Comparison of ENCODE assay signal across 12 cellular contexts in genomic region chr15:57554063-57554820, GRCh38. TPM values are rescaled to one million over a fixed set of nuclear protein-coding genes. Genes with fewer than 3 reads are reported as not detected.
DNase-seq lines count a peak whose midpoint lies in the region; ATAC-seq and TF ChIP-seq lines count a peak whose summit lies in the region.
"Had no signal": no experiment of that assay in that cellular context is flagged by ENCODE, and none has a peak within 500 bp of the region (broad histone marks: within the 10 kb centered on the region; RNA-seq: fewer than 3 reads in every experiment).

No MANE protein-coding gene starts in this region.

- no peak overlapping the region for H3K4me3 Mint-ChIP-seq in activated CD8-positive, alpha-beta memory T cell treated with anti-CD3 and anti-CD28 coated beads, Interleukin-2, amount 10 ng/mL, durations not matched to agents 7 days and 5 days
- H3K4me3 Mint-ChIP-seq: activated CD8-positive, alpha-beta T cell treated with anti-CD3 and anti-CD28 coated beads for 36 hours; central memory CD8-positive, alpha-beta T cell; IgD-negative memory B cell had no signal

- H3K4me1 ChIP-seq in HEK293 (ENCODE audit: control insufficient read depth, insufficient read depth, low read length) (no peaks in the 10 kb centered on the region), Panc1 (ENCODE audit: control insufficient read depth, insufficient read depth, low read length) (peaks cover 13% of the 10 kb centered on the region), prostate gland (replicated peaks) (peaks cover 4% of the 10 kb centered on the region)

- 27% methylated on average over 10 of the region's 10 CpGs for WGBS in prostate gland

- TF ChIP-seq POLR2A in prostate gland (IDR thresholded peaks at IDR 0.05) = no peak

- H3K27me3 Mint-ChIP-seq in activated CD8-positive, alpha-beta memory T cell treated with anti-CD3 and anti-CD28 coated beads, Interleukin-2, amount 10 ng/mL, durations not matched to agents 7 days and 5 days = peaks cover 20% of the 10 kb centered on the region
- H3K27me3 Mint-ChIP-seq: IgD-negative memory B cell had no signal

- POLR2A ChIA-PET in HEK293 (lab: Yijun Ruan, JAX) = no interaction called here
- POLR2A ChIA-PET in Panc1 (lab: Charles Lee) = no interaction called here

- H3K27ac ChIP-seq in HEK293 (ENCODE audit: extremely low read depth, low read depth, low read length) = no peak overlapping the region
- peak overlapping the region; percentile 37 for H3K27ac ChIP-seq in Panc1 (ENCODE audit: low read length)
- peak overlapping the region; percentile 5 to 24 for H3K27ac ChIP-seq in prostate gland

- H3K4me1 Mint-ChIP-seq in activated CD8-positive, alpha-beta memory T cell treated with anti-CD3 and anti-CD28 coated beads, Interleukin-2, amount 10 ng/mL, durations not matched to agents 7 days and 5 days = no peaks in the 10 kb centered on the region
- H3K4me1 Mint-ChIP-seq: central memory CD8-positive, alpha-beta T cell had no signal

- in situ Hi-C loops in Panc1 (cut with HindIII; ENCODE audit: low pct_unique_long_range_greater_than_20kb, low sequenced_read_pairs) = no loop called here

- no peak overlapping the region for H3K4me3 ChIP-seq in HEK293 (ENCODE audit: low read depth, low read length)
- no peak overlapping the region for H3K4me3 ChIP-seq in Panc1 (ENCODE audit: low read depth in 2 of 2, low read length in 2 of 2)
- H3K4me3 ChIP-seq in fibroblast of villous mesenchyme (ENCODE audit: low read depth, low read length) = no peak overlapping the region
- H3K4me3 ChIP-seq in prostate gland = no peak overlapping the region

- H3K9me3 Mint-ChIP-seq in activated CD8-positive, alpha-beta memory T cell treated with anti-CD3 and anti-CD28 coated beads, Interleukin-2, amount 10 ng/mL, durations not matched to agents 7 days and 5 days (ENCODE audit: low read depth) = no peaks in the 10 kb centered on the region
- H3K9me3 Mint-ChIP-seq: central memory CD8-positive, alpha-beta T cell; IgD-negative memory B cell had no signal

- no peaks in the 10 kb centered on the region for H3K36me3 Mint-ChIP-seq in activated CD8-positive, alpha-beta memory T cell treated with anti-CD3 and anti-CD28 coated beads, Interleukin-2, amount 10 ng/mL, durations not matched to agents 7 days and 5 days
- H3K36me3 Mint-ChIP-seq: IgD-negative memory B cell had no signal

- CTCF ChIA-PET in HEK293 (lab: Yijun Ruan, JAX) = interaction anchor here (0.6 to 1.6 kb wide), 3 partner anchors 11 to 1385 kb away, joined by 3 to 7 read pairs (median 4); no protein-coding TSS in a partner anchor
- CTCF ChIA-PET in Panc1 (lab: Charles Lee) = interaction anchor here (0.6 kb wide), 1 partner anchor 142 kb away, joined by 3 read pairs; no protein-coding TSS in a partner anchor
- CTCF ChIA-PET in activated CD8-positive, alpha-beta memory T cell treated with anti-CD3 and anti-CD28 coated beads, Interleukin-2, amount 10 ng/mL, durations not matched to agents 7 days and 5 days (lab: Charles Lee) = interaction anchor here (1.2 kb wide), 1 partner anchor 15 kb away, joined by 3 read pairs; no protein-coding TSS in a partner anchor

- no peak for TF ChIP-seq CTCF in HEK293 (tag by site-specific recombination; IDR thresholded peaks at IDR 0.05)
- no peak for TF ChIP-seq CTCF in Panc1 (IDR thresholded peaks at IDR 0.05)
- TF ChIP-seq CTCF in fibroblast of villous mesenchyme (IDR thresholded peaks at IDR 0.05; ENCODE audit: insufficient read depth, low read depth, low read length) = no peak
- TF ChIP-seq CTCF in prostate gland (IDR thresholded peaks at IDR 0.05) = no peak

- peak; percentile 41 for ATAC-seq in Panc1
- ATAC-seq in activated CD8-positive, alpha-beta memory T cell treated with anti-CD3 and anti-CD28 coated beads, Interleukin-2, amount 10 ng/mL, durations not matched to agents 7 days and 5 days = no peak
- ATAC-seq: activated CD8-positive, alpha-beta T cell treated with anti-CD3 and anti-CD28 coated beads for 36 hours had no signal

- no peak for DNase-seq in Panc1 (ENCODE audit: low read depth, low spot score)
- DNase-seq in fibroblast of villous mesenchyme (ENCODE audit: low read depth) = peak; percentile 55
- no peak for DNase-seq in prostate gland (ENCODE audit: low spot score)
- DNase-seq in hepatic stellate cell (ENCODE audit: low spot score) = no peak
- no peak for DNase-seq in activated CD4-positive, alpha-beta T cell treated with anti-CD3 and anti-CD28 coated beads for 48 hours
- no peak for DNase-seq in ecto neural progenitor cell (ENCODE audit: low spot score)
- DNase-seq in activated CD8-positive, alpha-beta memory T cell treated with anti-CD3 and anti-CD28 coated beads, Interleukin-2, amount 10 ng/mL, durations not matched to agents 7 days and 5 days = no peak
- DNase-seq: activated CD8-positive, alpha-beta T cell treated with anti-CD3 and anti-CD28 coated beads for 36 hours had no signal

- no peak overlapping the region for H3K27ac Mint-ChIP-seq in activated CD8-positive, alpha-beta memory T cell treated with anti-CD3 and anti-CD28 coated beads, Interleukin-2, amount 10 ng/mL, durations not matched to agents 7 days and 5 days
- H3K27ac Mint-ChIP-seq: activated CD8-positive, alpha-beta T cell treated with anti-CD3 and anti-CD28 coated beads for 36 hours; IgD-negative memory B cell had no signal

- no TSS peak for BruUV-seq in Panc1 (replicated peaks; lab: Mats Ljungman, UMichigan)

- H3K9me3 ChIP-seq in HEK293 (ENCODE audit: control insufficient read depth, insufficient read depth, low read depth, low read length) (no peaks in the 10 kb centered on the region), Panc1 (ENCODE audit: control insufficient read depth, insufficient read depth, low read depth, low read length) (no peaks in the 10 kb centered on the region), prostate gland (no peaks in the 10 kb centered on the region)

- intact Hi-C loops in Panc1 (cut with micrococcal nuclease; ENCODE audit: unreplicated experiment) = no loop called here
- intact Hi-C loops in prostate gland (cut with DNase I) = loop anchor here (10.0 kb wide), 2 partner anchors 521 to 1059 kb away; no protein-coding TSS in a partner anchor

- H3K27me3 ChIP-seq in Panc1 (ENCODE audit: control insufficient read depth, insufficient read depth, low read length) = no peaks in the 10 kb centered on the region
- H3K27me3 ChIP-seq in prostate gland (replicated peaks; ENCODE audit: insufficient read depth) = no peaks in the 10 kb centered on the region

- H3K36me3 ChIP-seq in HEK293 (ENCODE audit: control insufficient read depth in 2 of 2, insufficient read depth in 1 of 2, low read length in 2 of 2) (no peaks in the 10 kb centered on the region), Panc1 (ENCODE audit: control insufficient read depth, insufficient read depth, low read length) (no peaks in the 10 kb centered on the region), prostate gland (no peaks in the 10 kb centered on the region)

TF ChIP-seq in HEK293, 187 proteins besides CTCF, POLR2A, EP300 and RAD21:
- TF ChIP-seq ZIC2 (tag by site-specific recombination; IDR thresholded peaks at IDR 0.05) (no peak), BCL6B (tag by site-specific recombination; IDR thresholded peaks at IDR 0.05) (peak; percentile 70), KLF1 (tag by site-specific recombination; IDR thresholded peaks at IDR 0.05) (no peak)
TF ChIP-seq in HEK293: peak in this region for 1.

RNA-seq across cellular contexts. Expression of gene MYZAP, which starts 37.5 kb away (rescaled TPM):
- total RNA-seq in Panc1 (2021; ENCODE audit: unreplicated experiment) (1.1 TPM), fibroblast of villous mesenchyme (under 0.01 and 0.43 TPM in 2 replicates), prostate gland (10 to 100 TPM; 14.9 to 25.1 TPM)
- 0.50 TPM for polyA plus RNA-seq in Panc1 (2012; ENCODE audit: insufficient read length)
- total RNA-seq in activated CD8-positive, alpha-beta memory T cell treated with anti-CD3 and anti-CD28 coated beads, Interleukin-2, amount 10 ng/mL, durations not matched to agents 7 days and 5 days = not detected
- total RNA-seq: activated CD8-positive, alpha-beta T cell treated with anti-CD3 and anti-CD28 coated beads for 36 hours; OCI-LY7 had no signal
